Comparison of ENCODE assay signal across 8 cellular contexts in genomic region chr4:126825083-126825482, GRCh38.
"Had no signal": no experiment of that assay in that cellular context is flagged by ENCODE, and none has a peak within 500 bp of the region (broad histone marks: within the 10 kb centered on the region; RNA-seq: fewer than 3 reads in every experiment).

No MANE protein-coding gene starts in this region.

- ATAC-seq: GM12878 had no signal

- H3K4me3 ChIP-seq: GM12878 had no signal

- FAIRE-seq: G401.6, GM12878, GM12891, GM12892, GM18507, GM19239 had no signal

- DNase-seq: GDM1, GF-D8 had no signal
